Comparison of ENCODE assay signal across 8 cellular contexts in genomic region chr6:33313105-33313708, GRCh38. TPM values are rescaled to one million over a fixed set of nuclear protein-coding genes. Genes with fewer than 3 reads are reported as not detected.
DNase-seq lines count a peak whose midpoint lies in the region; ATAC-seq and TF ChIP-seq lines count a peak whose summit lies in the region.

No MANE protein-coding gene starts in this region.

- H3K27ac ChIP-seq in BLaER1: peak overlapping the region; percentile 95
- H3K27ac ChIP-seq in GM23248: peak overlapping the region; percentile 90
- H3K27ac ChIP-seq in esophagus squamous epithelium: peak overlapping the region; percentile 91 to 99 (median 98)
- peak overlapping the region; percentile 95 to 99 (median 98) for H3K27ac ChIP-seq in transverse colon

- H3K9me3 ChIP-seq in BLaER1: no peaks in the 10 kb centered on the region
- no peaks in the 10 kb centered on the region for H3K9me3 ChIP-seq in GM23248 (ENCODE audit: low read depth)
- no peaks in the 10 kb centered on the region for H3K9me3 ChIP-seq in esophagus squamous epithelium
- H3K9me3 ChIP-seq in transverse colon: no peaks in the 10 kb centered on the region

- in situ Hi-C loops in GM23248 (cut with MboI): no loop called here
- in situ Hi-C loops in transverse colon (cut with MboI; ENCODE audit: low pct_ligation_motif_present in 1 of 4, low pct_unique_long_range_greater_than_20kb in 1 of 4, low sequenced_read_pairs in 3 of 4): no loop called here

- H3K9ac ChIP-seq in BLaER1: peak overlapping the region; percentile 94
- H3K9ac ChIP-seq in GM23248: peak overlapping the region; percentile 91

- ATAC-seq in naive B cell (ENCODE audit: low read depth in 2 of 2): peak; percentile 10 to 14

- peaks cover 48% of the 10 kb centered on the region for H3K4me1 ChIP-seq in BLaER1
- peaks cover 8% of the 10 kb centered on the region for H3K4me1 ChIP-seq in GM23248 (ENCODE audit: insufficient read depth)
- peaks cover 26 to 71% (median 45%) of the 10 kb centered on the region in 3 donors for H3K4me1 ChIP-seq in esophagus squamous epithelium
- H3K4me1 ChIP-seq in transverse colon: peaks cover 18 to 47% (median 32%) of the 10 kb centered on the region in 4 donors

- H3K4me2 ChIP-seq in BLaER1 (peak overlapping the region; percentile 96), GM23248 (ENCODE audit: unreplicated experiment) (peak overlapping the region; percentile 93)

- peaks cover 66% of the 10 kb centered on the region for H4K20me1 ChIP-seq in BLaER1
- no peaks in the 10 kb centered on the region; the same call in 1 of the 2 replicates for H4K20me1 ChIP-seq in GM23248 (ENCODE audit: insufficient read depth)

- H3K4me1 Mint-ChIP-seq in activated T-cell treated with anti-CD3 and anti-CD28 coated beads, Interleukin-2, amount 50 U/mL, for 24 hours (ENCODE audit: low read depth): peaks cover 61% of the 10 kb centered on the region
- peaks cover 53 to 78% (median 69%) of the 10 kb centered on the region in 3 donors for H3K4me1 Mint-ChIP-seq in naive B cell

- no peak for TF ChIP-seq POLR2A in esophagus squamous epithelium (IDR thresholded peaks at IDR 0.05)
- TF ChIP-seq POLR2A in transverse colon (IDR thresholded peaks at IDR 0.05): no peak

- H3F3A ChIP-seq in GM23248 (ENCODE audit: insufficient read depth): peaks cover 4% of the 10 kb centered on the region

- no peaks in the 10 kb centered on the region for H3K9me3 Mint-ChIP-seq in activated T-cell treated with anti-CD3 and anti-CD28 coated beads, Interleukin-2, amount 50 U/mL, for 24 hours
- H3K9me3 Mint-ChIP-seq in naive B cell: no peaks in the 10 kb centered on the region

- H3K27ac Mint-ChIP-seq in activated T-cell treated with anti-CD3 and anti-CD28 coated beads, Interleukin-2, amount 50 U/mL, for 24 hours: peak overlapping the region; percentile 99
- H3K27ac Mint-ChIP-seq in naive B cell: peak overlapping the region; percentile 99 to 100 (median 100)

- intact Hi-C loops in esophagus squamous epithelium (cut with DNase I) (no loop called here), transverse colon (cut with DNase I; ENCODE audit: low total_unique reads) (loop anchor here (10.0 kb wide), 1 partner anchor 102 kb away; the partner anchor contains the start of genes CUTA and PHF1)

- TF ChIP-seq EP300 in transverse colon (IDR thresholded peaks at IDR 0.05; ENCODE audit: low read depth): no peak

- H3K36me3 Mint-ChIP-seq in activated T-cell treated with anti-CD3 and anti-CD28 coated beads, Interleukin-2, amount 50 U/mL, for 24 hours (ENCODE audit: low read depth): peaks cover 76% of the 10 kb centered on the region
- peaks cover 10 to 13% of the 10 kb centered on the region in 2 donors for H3K36me3 Mint-ChIP-seq in naive B cell

- H3K79me2 ChIP-seq in GM23248 (ENCODE audit: insufficient read depth): peaks cover 64% of the 10 kb centered on the region

- H3K36me3 ChIP-seq in BLaER1 (peaks cover 47% of the 10 kb centered on the region), GM23248 (ENCODE audit: low read depth) (peaks cover 9% of the 10 kb centered on the region; the same call in 1 of the 2 replicates), esophagus squamous epithelium (peaks cover 0 to 41% (median 0%) of the 10 kb centered on the region in 3 donors), transverse colon (peaks cover 0 to 13% (median 0%) of the 10 kb centered on the region in 4 donors)

- H3K27me3 Mint-ChIP-seq in activated T-cell treated with anti-CD3 and anti-CD28 coated beads, Interleukin-2, amount 50 U/mL, for 24 hours: no peaks in the 10 kb centered on the region
- no peaks in the 10 kb centered on the region for H3K27me3 Mint-ChIP-seq in naive B cell

- H3K4me3 Mint-ChIP-seq in activated T-cell treated with anti-CD3 and anti-CD28 coated beads, Interleukin-2, amount 50 U/mL, for 24 hours: peak overlapping the region; percentile 99
- H3K4me3 Mint-ChIP-seq in naive B cell: peak overlapping the region; percentile 94 to 100 (median 99)

- 1% methylated on average over 29 to 32 of the region's 33 CpGs for WGBS in GM23248 (ENCODE audit: low coverage in 1 of 2, low lambda C conversion rate in 2 of 2, missing lambda C conversion rate in 2 of 2), 2 experiments
- 0 to 1% methylated on average over 14 to 16 of the region's 33 CpGs for WGBS in esophagus squamous epithelium, 2 donors
- WGBS in transverse colon (ENCODE audit: low coverage in 1 of 2), 2 donors: 0 to 2% methylated on average over 6 to 33 of the region's 33 CpGs

- no peak for TF ChIP-seq CTCF in esophagus squamous epithelium (IDR thresholded peaks at IDR 0.05)
- no peak for TF ChIP-seq CTCF in transverse colon (IDR thresholded peaks at IDR 0.05)

- peak overlapping the region; percentile 41 for H2AFZ ChIP-seq in GM23248

- H3K27me3 ChIP-seq in BLaER1: no peaks in the 10 kb centered on the region
- no peaks in the 10 kb centered on the region for H3K27me3 ChIP-seq in GM23248 (replicated peaks; ENCODE audit: insufficient read depth)
- no peaks in the 10 kb centered on the region for H3K27me3 ChIP-seq in esophagus squamous epithelium
- no peaks in the 10 kb centered on the region for H3K27me3 ChIP-seq in transverse colon

- DNase-seq in GM23248: peak; percentile 80
- peak; percentile 47 for DNase-seq in NCI-H345 (lab: John Stamatoyannopoulos, UW)
- peak; percentile 76 for DNase-seq in activated T-cell treated with anti-CD3 and anti-CD28 coated beads, Interleukin-2, amount 50 U/mL, for 24 hours
- DNase-seq in esophagus squamous epithelium (lab: John Stamatoyannopoulos, UW): no peak
- DNase-seq in naive B cell: peak; percentile 65
- DNase-seq in transverse colon: peak; percentile 63
- DNase-seq in NCI-H524 treated with DMSO at 0.1 percent for 48 hours (lab: John Stamatoyannopoulos, UW): no peak

- no peaks in the 10 kb centered on the region for H3K9me2 ChIP-seq in GM23248 (ENCODE audit: insufficient read depth)

- peak overlapping the region; percentile 96 for H3K4me3 ChIP-seq in BLaER1
- H3K4me3 ChIP-seq in GM23248: peak overlapping the region; percentile 94
- H3K4me3 ChIP-seq in esophagus squamous epithelium: peak overlapping the region; percentile 72 to 81 (median 76)
- peak overlapping the region; percentile 52 to 94 (median 71) for H3K4me3 ChIP-seq in transverse colon

RNA-seq across cellular contexts. Expression of gene TAPBP, which starts 0.7 kb away (rescaled TPM):
- 62.3 and 68.7 TPM in 2 replicates for total RNA-seq in GM23248 (2014; rRNA removed; shearing (Covaris generic))
- 75.8 and 78.4 TPM in 2 replicates for polyA plus RNA-seq in GM23248 (2016; fragmentation: Nextera tagmentation; extraction: Ambion mirVana)
- 100 to 1,000 TPM in 1 of 4 donors, 10 to 100 TPM in 3; 68.1 to 101 (median 77.0) TPM for total RNA-seq in esophagus squamous epithelium
- polyA plus RNA-seq in naive B cell (ENCODE audit: low read depth in 6 of 6): 100 to 1,000 TPM; 450 to 564 (median 508) TPM
- total RNA-seq in transverse colon: 100 to 1,000 TPM; 175 to 423 (median 217) TPM

RNA-seq across cellular contexts. Expression of gene ZBTB22, which starts 4.3 kb away (rescaled TPM):
- total RNA-seq in GM23248 (2014; rRNA removed; shearing (Covaris generic)): 15.3 and 18.3 TPM in 2 replicates
- polyA plus RNA-seq in GM23248 (2016; fragmentation: Nextera tagmentation; extraction: Ambion mirVana): 9.8 and 11.2 TPM in 2 replicates
- total RNA-seq in esophagus squamous epithelium: 10 to 100 TPM in 3 of 4 donors, 1 to 10 TPM in 1; 8.5 to 17.5 (median 14.8) TPM
- polyA plus RNA-seq in naive B cell (ENCODE audit: low read depth in 6 of 6): 10 to 100 TPM; 19.2 to 29.9 (median 23.8) TPM
- total RNA-seq in transverse colon: 10 to 100 TPM; 10.1 to 31.8 (median 17.2) TPM

RNA-seq across cellular contexts. Expression of gene DAXX, which starts 9.6 kb away (rescaled TPM):
- total RNA-seq in GM23248 (2014; rRNA removed; shearing (Covaris generic)): 24.8 and 27.8 TPM in 2 replicates
- polyA plus RNA-seq in GM23248 (2016; fragmentation: Nextera tagmentation; extraction: Ambion mirVana): 42.2 and 49.3 TPM in 2 replicates
- 10 to 100 TPM; 25.1 to 41.6 (median 36.3) TPM for total RNA-seq in esophagus squamous epithelium
- polyA plus RNA-seq in naive B cell (ENCODE audit: low read depth in 6 of 6): 100 to 1,000 TPM in 3 of 6 donors, 10 to 100 TPM in 3; 61.4 to 140 (median 102) TPM
- total RNA-seq in transverse colon: 100 to 1,000 TPM in 1 of 4 donors, 10 to 100 TPM in 3; 40.7 to 302 (median 52.6) TPM

RNA-seq across cellular contexts. Expression of gene RGL2, which starts 14.5 kb away (rescaled TPM):
- total RNA-seq in GM23248 (2014; rRNA removed; shearing (Covaris generic)): 18.5 and 21.1 TPM in 2 replicates
- polyA plus RNA-seq in GM23248 (2016; fragmentation: Nextera tagmentation; extraction: Ambion mirVana): 22.4 and 23.3 TPM in 2 replicates
- 10 to 100 TPM; 54.9 to 78.7 (median 63.2) TPM for total RNA-seq in esophagus squamous epithelium
- polyA plus RNA-seq in naive B cell (ENCODE audit: low read depth in 6 of 6): 10 to 100 TPM; 15.5 to 39.0 (median 17.2) TPM
- total RNA-seq in transverse colon: 10 to 100 TPM; 21.3 to 70.3 (median 25.8) TPM

RNA-seq across cellular contexts. Expression of gene PFDN6, which starts 23.8 kb away (rescaled TPM):
- 31.9 and 38.7 TPM in 2 replicates for total RNA-seq in GM23248 (2014; rRNA removed; shearing (Covaris generic))
- polyA plus RNA-seq in GM23248 (2016; fragmentation: Nextera tagmentation; extraction: Ambion mirVana): 7.9 and 9.1 TPM in 2 replicates
- total RNA-seq in esophagus squamous epithelium: 10 to 100 TPM; 28.6 to 71.0 (median 43.5) TPM
- 10 to 100 TPM; 29.4 to 47.8 (median 41.3) TPM for polyA plus RNA-seq in naive B cell (ENCODE audit: low read depth in 6 of 6)
- total RNA-seq in transverse colon: 10 to 100 TPM in 3 of 4 donors, not detected in 1; 23.6 to 39.8 (median 28.1) TPM

Comparison
In these comparisons a context has a peak if more than half of its experiments do, and no peak if none do; other contexts are left out.
1. DNase-seq: peak in GM23248 (single experiment), NCI-H345 (single experiment), activated T-cell treated with anti-CD3 and anti-CD28 coated beads, Interleukin-2, amount 50 U/mL, for 24 hours (single experiment), naive B cell (single experiment) and transverse colon (single experiment); none in esophagus squamous epithelium (single experiment) and NCI-H524 treated with DMSO at 0.1 percent for 48 hours (single experiment).
2. Peak in every context shown above with its lines, with median percentiles within 50 percentile points of each other: H3K27ac ChIP-seq and H3K4me3 ChIP-seq.